Comparison of ENCODE assay signal across 7 cellular contexts in the genomic region with DNA sequence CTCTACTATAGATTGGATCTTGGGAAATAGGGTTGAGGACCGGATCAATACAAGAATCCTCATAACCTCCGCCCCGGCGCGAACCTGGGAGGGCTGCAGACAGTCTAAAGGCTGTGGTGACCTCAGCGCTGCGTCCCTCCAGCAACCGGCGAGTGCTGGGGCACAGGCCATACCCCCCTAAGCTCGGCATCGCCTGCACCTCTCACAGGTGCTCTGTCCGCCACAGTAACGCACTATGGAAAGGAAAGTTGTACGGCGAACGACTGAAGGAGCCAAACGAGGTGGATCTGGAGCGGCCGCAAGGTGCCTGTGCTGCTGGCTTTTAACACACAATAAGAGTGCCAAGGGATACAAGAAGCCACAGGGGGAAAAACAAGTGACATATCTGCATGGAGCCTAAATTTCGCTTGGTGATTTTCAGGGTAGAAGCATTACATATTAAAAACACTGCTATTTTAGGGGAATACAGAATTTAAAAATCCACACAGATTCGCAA. TPM values are rescaled to one million over a fixed set of nuclear protein-coding genes. Genes with fewer than 3 reads are reported as not detected.
DNase-seq lines count a peak whose midpoint lies in the region; ATAC-seq, FAIRE-seq and TF ChIP-seq lines count a peak whose summit lies in the region.

No MANE protein-coding gene starts in this region.

- no peaks in the 10 kb centered on the region for H3K27me3 ChIP-seq in parathyroid adenoma (ENCODE audit: control insufficient read depth, insufficient read depth, low read length)

- H3K4me2 ChIP-seq in parathyroid adenoma (ENCODE audit: low read length), result peak overlapping the region; percentile 98

- peaks cover 10% of the 10 kb centered on the region for H3K79me2 ChIP-seq in parathyroid adenoma

- peak overlapping the region; percentile 83 for H3K4me3 ChIP-seq in fibroblast of the aortic adventitia (ENCODE audit: low read depth, low read length)
- H3K4me3 ChIP-seq in parathyroid adenoma (ENCODE audit: low read depth, low read length), result peak overlapping the region; percentile 97

- no peaks in the 10 kb centered on the region for H3K9me3 ChIP-seq in parathyroid adenoma (ENCODE audit: control insufficient read depth, low read length)

- peak; percentile 9 for FAIRE-seq in GM12892 (lab: Jason Lieb, UNC)

- H3K27ac ChIP-seq in parathyroid adenoma, result peak overlapping the region; percentile 99

- H2AFZ ChIP-seq in parathyroid adenoma, result peak overlapping the region; percentile 94

- DNase-seq in GM12892 (ENCODE audit: insufficient read length) (no peak), NCI-H69 (lab: John Stamatoyannopoulos, UW) (peak; percentile 64), fibroblast of the aortic adventitia (ENCODE audit: low read depth) (no peak)
- DNase-seq in activated T-cell treated with anti-CD3 and anti-CD28 coated beads, Interleukin-2, amount 50 U/mL, for 1 hour, result peak; percentile 52

- TF ChIP-seq POLR2A in GM12892 (IDR thresholded peaks at IDR 0.05; ENCODE audit: low read depth, low read length), result no peak; the same call in 1 of the 2 replicates

- TF ChIP-seq CTCF in fibroblast of the aortic adventitia (IDR thresholded peaks at IDR 0.05; ENCODE audit: insufficient read depth, low read length) (no peak), parathyroid adenoma (IDR thresholded peaks at IDR 0.05) (no peak)

- ATAC-seq in HG02623 (IDR thresholded peaks at IDR 0.05; ENCODE audit: unreplicated experiment) (no peak), HG03354 (IDR thresholded peaks at IDR 0.05; ENCODE audit: poor library complexity, severe bottlenecking, unreplicated experiment) (no peak)

- no peaks in the 10 kb centered on the region for H3K36me3 ChIP-seq in parathyroid adenoma (ENCODE audit: control insufficient read depth, insufficient read depth, low read length)

- H3K9ac ChIP-seq in parathyroid adenoma, result peak overlapping the region; percentile 53

- H3K4me1 ChIP-seq in parathyroid adenoma, result peaks cover 13% of the 10 kb centered on the region

RNA-seq across cellular contexts. Expression of a gene that starts 1.4 kb away (rescaled TPM):
- polyA plus RNA-seq in GM12892 (2012; ENCODE audit: missing spikeins), result 13.6 TPM
- total RNA-seq in fibroblast of the aortic adventitia (ENCODE audit: low replicate concordance), result 23.1 and 43.9 TPM in 2 replicates

RNA-seq across cellular contexts. Expression of a gene that starts 53.1 kb away (rescaled TPM):
- 2.0 TPM for polyA plus RNA-seq in GM12892 (2012; ENCODE audit: missing spikeins)
- 36.8 and 71.9 TPM in 2 replicates for total RNA-seq in fibroblast of the aortic adventitia (ENCODE audit: low replicate concordance)

Comparison
In these comparisons a context has a peak if more than half of its experiments do, and no peak if none do; other contexts are left out.
1. DNase-seq: peak in NCI-H69 (single experiment) and activated T-cell treated with anti-CD3 and anti-CD28 coated beads, Interleukin-2, amount 50 U/mL, for 1 hour (single experiment); none in GM12892 (single experiment) and fibroblast of the aortic adventitia (single experiment).